In the genomic region with DNA sequence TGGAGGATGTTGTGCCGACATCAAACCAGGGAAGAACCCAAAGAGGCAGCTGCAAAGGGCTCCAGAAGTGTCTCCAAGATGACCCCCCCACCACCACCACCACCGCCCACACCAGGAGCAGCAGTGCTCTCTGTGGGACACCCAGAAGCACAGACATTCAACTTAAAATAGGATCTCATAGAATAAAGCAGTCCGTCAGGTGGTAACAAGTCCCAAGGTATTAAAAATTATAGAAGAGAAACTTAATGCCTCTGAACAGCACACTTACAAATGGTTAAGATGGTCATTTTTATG, we compare ENCODE assay signal across 14 cellular contexts.
A peak's percentile ranks its signal among the peaks of the same experiment; 100 is the strongest.
DNase-seq lines count a peak whose midpoint lies in the region; ATAC-seq, FAIRE-seq and TF ChIP-seq lines count a peak whose summit lies in the region.
"Had no signal": no experiment of that assay in that cellular context is flagged by ENCODE, and none has a peak within 500 bp of the region (broad histone marks: within the 10 kb centered on the region; RNA-seq: fewer than 3 reads in every experiment).

No MANE protein-coding gene starts in this region.

- H3K27me3 ChIP-seq in CD4-positive, alpha-beta memory T cell (ENCODE audit: insufficient read depth, low read length), result no peaks in the 10 kb centered on the region
- H3K27me3 ChIP-seq in pancreas, result no peaks in the 10 kb centered on the region
- H3K27me3 ChIP-seq: uterus had no signal

- peaks cover 21 to 52% (median 36%) of the 10 kb centered on the region in 4 donors for H3K4me1 Mint-ChIP-seq in CD4-positive, alpha-beta memory T cell
- peaks cover 41 to 50% of the 10 kb centered on the region in 2 donors for H3K4me1 Mint-ChIP-seq in effector memory CD8-positive, alpha-beta T cell (ENCODE audit: low read depth in 2 of 2)

- peaks cover 30% of the 10 kb centered on the region for H3K4me1 ChIP-seq in CD4-positive, alpha-beta memory T cell (ENCODE audit: insufficient read depth, low read length)
- H3K4me1 ChIP-seq in pancreas, result peaks cover 15 to 26% (median 16%) of the 10 kb centered on the region in 3 donors
- H3K4me1 ChIP-seq: uterus had no signal

- no peaks in the 10 kb centered on the region for H3K36me3 ChIP-seq in CD4-positive, alpha-beta memory T cell (ENCODE audit: insufficient read depth, low read length)
- no peaks in the 10 kb centered on the region for H3K36me3 ChIP-seq in pancreas
- H3K36me3 ChIP-seq: uterus had no signal

- ATAC-seq in HG03175 (IDR thresholded peaks at IDR 0.05; ENCODE audit: unreplicated experiment), result peak; percentile 1
- no peak for ATAC-seq in effector memory CD8-positive, alpha-beta T cell (replicated peaks)
- ATAC-seq in pancreas, result no peak
- ATAC-seq in HG02938 (IDR thresholded peaks at IDR 0.05; ENCODE audit: unreplicated experiment), result no peak
- ATAC-seq: activated CD4-positive, alpha-beta T cell treated with anti-CD3 and anti-CD28 coated beads for 36 hours; activated T-cell treated with anti-CD3 and anti-CD28 coated beads, Interleukin-2, amount 50 U/mL, for 4 hours had no signal

- peaks cover 0 to 3% of the 10 kb centered on the region in 2 donors for H3K9me3 ChIP-seq in CD4-positive, alpha-beta memory T cell (ENCODE audit: control insufficient read depth in 1 of 2, low read length in 2 of 2)
- H3K9me3 ChIP-seq in pancreas, result no peaks in the 10 kb centered on the region

- no peak for FAIRE-seq in pancreas (lab: Jason Lieb, UNC)

- peak overlapping the region in 1 of 8 donors; percentile 13 for H3K4me3 Mint-ChIP-seq in CD4-positive, alpha-beta memory T cell
- H3K4me3 Mint-ChIP-seq in effector memory CD8-positive, alpha-beta T cell, result peak overlapping the region in 1 of 2 donors; percentile 37
- H3K4me3 Mint-ChIP-seq: activated CD4-positive, alpha-beta T cell treated with anti-CD3 and anti-CD28 coated beads for 36 hours; activated T-cell treated with anti-CD3 and anti-CD28 coated beads, Interleukin-2, amount 50 U/mL, for 4 hours had no signal

- no peak overlapping the region for H3K27ac ChIP-seq in CD4-positive, alpha-beta memory T cell (ENCODE audit: low read depth, low read length)
- H3K27ac ChIP-seq in pancreas (peak overlapping the region; percentile 62 to 88 (median 75)), coronary artery (no peak overlapping the region)
- H3K27ac ChIP-seq: GM23248, uterus had no signal

- CTCF ChIA-PET in CD4-positive, alpha-beta memory T cell (lab: Charles Lee; ENCODE audit: partially characterized antibody), result no interaction called here

- WGBS in pancreas, 2 donors, result 70 to 80% methylated on average over 3 of the region's 3 CpGs

- H3K27me3 Mint-ChIP-seq in CD4-positive, alpha-beta memory T cell, result no peaks in the 10 kb centered on the region
- no peaks in the 10 kb centered on the region for H3K27me3 Mint-ChIP-seq in effector memory CD8-positive, alpha-beta T cell
- H3K27me3 Mint-ChIP-seq: activated CD4-positive, alpha-beta T cell treated with anti-CD3 and anti-CD28 coated beads for 36 hours had no signal

- peak overlapping the region in 4 of 7 donors; percentile 18 to 57 (median 35) for H3K27ac Mint-ChIP-seq in CD4-positive, alpha-beta memory T cell
- H3K27ac Mint-ChIP-seq in effector memory CD8-positive, alpha-beta T cell, result peak overlapping the region; percentile 30 to 36
- H3K27ac Mint-ChIP-seq: activated CD4-positive, alpha-beta T cell treated with anti-CD3 and anti-CD28 coated beads for 36 hours had no signal

- intact Hi-C loops in CD4-positive, alpha-beta memory T cell (cut with micrococcal nuclease), result no loop called here
- intact Hi-C loops in pancreas (cut with DNase I), result no loop called here

- H3K4me3 ChIP-seq in CD4-positive, alpha-beta memory T cell (ENCODE audit: low read length in 2 of 2), result no peak overlapping the region
- H3K4me3 ChIP-seq in pancreas, result no peak overlapping the region
- no peak overlapping the region for H3K4me3 ChIP-seq in coronary artery
- H3K4me3 ChIP-seq: GM23248, uterus had no signal

- no peak for DNase-seq in CD4-positive, alpha-beta memory T cell
- DNase-seq in effector memory CD8-positive, alpha-beta T cell, result no peak
- peak in 1 of 6 donors; percentile 28 for DNase-seq in pancreas
- no peak for DNase-seq in mesenteric fat pad (ENCODE audit: low spot score)
- DNase-seq in NCI-H774 (lab: John Stamatoyannopoulos, UW), result no peak
- DNase-seq in coronary artery (ENCODE audit: low spot score), result no peak
- DNase-seq: activated CD4-positive, alpha-beta T cell treated with anti-CD3 and anti-CD28 coated beads for 36 hours; activated T-cell treated with anti-CD3 and anti-CD28 coated beads, Interleukin-2, amount 50 U/mL, for 4 hours; dermis blood vessel endothelial cell; DND-41; GM23248; uterus had no signal

- H3K9me3 Mint-ChIP-seq in CD4-positive, alpha-beta memory T cell, result peaks cover 0 to 8% (median 6%) of the 10 kb centered on the region in 8 donors
- H3K9me3 Mint-ChIP-seq in effector memory CD8-positive, alpha-beta T cell, result peaks cover 0 to 2% of the 10 kb centered on the region in 2 donors

- POLR2A ChIA-PET in CD4-positive, alpha-beta memory T cell (lab: Charles Lee; ENCODE audit: partially characterized antibody), result no interaction called here

- TF ChIP-seq CTCF in pancreas (IDR thresholded peaks at IDR 0.05), result no peak
- no peak for TF ChIP-seq CTCF in coronary artery (IDR thresholded peaks at IDR 0.05)

- H3K36me3 Mint-ChIP-seq in CD4-positive, alpha-beta memory T cell, result peaks cover 0 to 4% of the 10 kb centered on the region in 2 donors
- H3K36me3 Mint-ChIP-seq in effector memory CD8-positive, alpha-beta T cell (ENCODE audit: insufficient read depth), result peaks cover 6% of the 10 kb centered on the region

Comparison
In these comparisons a context has a peak if more than half of its experiments do, and no peak if none do; other contexts are left out.
1. H3K27ac ChIP-seq: peak in pancreas (4 of 4); none in CD4-positive, alpha-beta memory T cell (single experiment) and coronary artery (0 of 2).